8 cellular contexts compared by ENCODE assay signal in genomic region chr19:8526345-8527062, GRCh38. TPM values are rescaled to one million over a fixed set of nuclear protein-coding genes. Genes with fewer than 3 reads are reported as not detected.
DNase-seq lines count a peak whose midpoint lies in the region; ATAC-seq and TF ChIP-seq lines count a peak whose summit lies in the region.

No MANE protein-coding gene starts in this region.

- no peak for ATAC-seq in activated CD8-positive, alpha-beta T cell treated with anti-CD3 and anti-CD28 coated beads, Interleukin-2, amount 10 ng/mL, durations not matched to agents 7 days and 5 days
- peak; percentile 83 for ATAC-seq in Right ventricle myocardium superior (ENCODE audit: poor library complexity)
- ATAC-seq in omental fat pad (ENCODE audit: low FRiP score), result peak; percentile 84

- no peaks in the 10 kb centered on the region for H3K27me3 Mint-ChIP-seq in activated CD8-positive, alpha-beta T cell treated with anti-CD3 and anti-CD28 coated beads, Interleukin-2, amount 10 ng/mL, durations not matched to agents 7 days and 5 days (ENCODE audit: low read depth)
- H3K27me3 Mint-ChIP-seq in T-helper 2 cell treated with Interferon-gamma antibody and Interleukin-4, amounts not matched to agents 5 μg/mL and 100 μg/mL, for 36 hours (ENCODE audit: low read depth), result no peaks in the 10 kb centered on the region

- H3K4me3 ChIP-seq in HAP-1, result no peak overlapping the region

- POLR2A ChIA-PET in activated CD8-positive, alpha-beta T cell treated with anti-CD3 and anti-CD28 coated beads, Interleukin-2, amount 10 ng/mL, durations not matched to agents 7 days and 5 days (lab: Charles Lee), result no interaction called here

- H3K27ac Mint-ChIP-seq in activated CD8-positive, alpha-beta T cell treated with anti-CD3 and anti-CD28 coated beads, Interleukin-2, amount 10 ng/mL, durations not matched to agents 7 days and 5 days, result peak overlapping the region; percentile 26
- H3K27ac Mint-ChIP-seq in T-helper 2 cell treated with Interferon-gamma antibody and Interleukin-4, amounts not matched to agents 5 μg/mL and 100 μg/mL, for 36 hours, result no peak overlapping the region

- H3K4me1 ChIP-seq in HAP-1, result no peaks in the 10 kb centered on the region

- peaks cover 55% of the 10 kb centered on the region for H3K36me3 Mint-ChIP-seq in activated CD8-positive, alpha-beta T cell treated with anti-CD3 and anti-CD28 coated beads, Interleukin-2, amount 10 ng/mL, durations not matched to agents 7 days and 5 days (ENCODE audit: low read depth)
- peaks cover 51% of the 10 kb centered on the region for H3K36me3 Mint-ChIP-seq in T-helper 2 cell treated with Interferon-gamma antibody and Interleukin-4, amounts not matched to agents 5 μg/mL and 100 μg/mL, for 36 hours (ENCODE audit: low read depth)

- CTCF ChIA-PET in activated CD8-positive, alpha-beta T cell treated with anti-CD3 and anti-CD28 coated beads, Interleukin-2, amount 10 ng/mL, durations not matched to agents 7 days and 5 days (lab: Charles Lee), result no interaction called here

- in situ Hi-C loops in HAP-1 (cut with MboI; ENCODE audit: low sequenced_read_pairs), result no loop called here

- H3K27me3 ChIP-seq in HAP-1 (ENCODE audit: low read depth), result peaks cover under 1% of the 10 kb centered on the region; the same call in 1 of the 2 replicates

- H3K36me3 ChIP-seq in HAP-1 (replicated peaks), result no peaks in the 10 kb centered on the region

- DNase-seq in Ammon's horn (ENCODE audit: low spot score) (peak; percentile 90), LHCN-M2 (ENCODE audit: low read depth) (peak; percentile 87), Right ventricle myocardium superior (peak; percentile 92), omental fat pad (ENCODE audit: low spot score) (peak; percentile 86), HAP-1 (ENCODE audit: low spot score in 2 of 2) (no peak)
- no peak for DNase-seq in activated CD8-positive, alpha-beta T cell treated with anti-CD3 and anti-CD28 coated beads, Interleukin-2, amount 10 ng/mL, durations not matched to agents 7 days and 5 days
- no peak for DNase-seq in stimulated activated CD4-positive, alpha-beta T cell treated with anti-CD3 and anti-CD28 coated beads, Interleukin-4, amount 100 ng/mL, for 1 hour
- no peak for DNase-seq in T-helper 2 cell treated with Interferon-gamma antibody and Interleukin-4, amounts not matched to agents 5 μg/mL and 100 μg/mL, for 36 hours (ENCODE audit: low spot score)

- H3K9me3 ChIP-seq in HAP-1, result no peaks in the 10 kb centered on the region

- TF ChIP-seq CTCF in omental fat pad (IDR thresholded peaks at IDR 0.05), result no peak

- no peak overlapping the region for H3K4me3 Mint-ChIP-seq in activated CD8-positive, alpha-beta T cell treated with anti-CD3 and anti-CD28 coated beads, Interleukin-2, amount 10 ng/mL, durations not matched to agents 7 days and 5 days
- no peak overlapping the region for H3K4me3 Mint-ChIP-seq in T-helper 2 cell treated with Interferon-gamma antibody and Interleukin-4, amounts not matched to agents 5 μg/mL and 100 μg/mL, for 36 hours

- no peaks in the 10 kb centered on the region for H3K4me1 Mint-ChIP-seq in activated CD8-positive, alpha-beta T cell treated with anti-CD3 and anti-CD28 coated beads, Interleukin-2, amount 10 ng/mL, durations not matched to agents 7 days and 5 days (ENCODE audit: low read depth)
- peaks cover 4% of the 10 kb centered on the region for H3K4me1 Mint-ChIP-seq in T-helper 2 cell treated with Interferon-gamma antibody and Interleukin-4, amounts not matched to agents 5 μg/mL and 100 μg/mL, for 36 hours (ENCODE audit: low read depth)

- intact Hi-C loops in Right ventricle myocardium superior (cut with DNase I), result no loop called here

- no peaks in the 10 kb centered on the region for H3K9me3 Mint-ChIP-seq in activated CD8-positive, alpha-beta T cell treated with anti-CD3 and anti-CD28 coated beads, Interleukin-2, amount 10 ng/mL, durations not matched to agents 7 days and 5 days (ENCODE audit: insufficient read depth)
- no peaks in the 10 kb centered on the region for H3K9me3 Mint-ChIP-seq in T-helper 2 cell treated with Interferon-gamma antibody and Interleukin-4, amounts not matched to agents 5 μg/mL and 100 μg/mL, for 36 hours

RNA-seq across cellular contexts. Expression of gene ZNF414, which starts 12.5 kb away (rescaled TPM):
- total RNA-seq in LHCN-M2 (2014; rRNA removed) (9.1 and 9.2 TPM in 2 replicates), Right ventricle myocardium superior (16.1 TPM), omental fat pad (1 to 10 TPM; 4.6 to 7.8 (median 7.4) TPM)
- 31.8 TPM for polyA plus RNA-seq in LHCN-M2 (2012)
- total RNA-seq in activated CD8-positive, alpha-beta T cell treated with anti-CD3 and anti-CD28 coated beads, Interleukin-2, amount 10 ng/mL, durations not matched to agents 7 days and 5 days, result 10 to 100 TPM; 28.7 to 36.2 TPM

RNA-seq across cellular contexts. Expression of gene PRAM1, which starts 24.1 kb away (rescaled TPM):
- total RNA-seq in LHCN-M2 (2014; rRNA removed), result not detected in 2 replicates
- polyA plus RNA-seq in LHCN-M2 (2012), result not detected
- total RNA-seq in activated CD8-positive, alpha-beta T cell treated with anti-CD3 and anti-CD28 coated beads, Interleukin-2, amount 10 ng/mL, durations not matched to agents 7 days and 5 days, result 1 to 10 TPM; 2.3 to 2.7 TPM
- total RNA-seq in Right ventricle myocardium superior, result 0.70 TPM
- 1 to 10 TPM in 3 of 4 donors, under 1 TPM in 1; 0.56 to 4.6 (median 1.9) TPM for total RNA-seq in omental fat pad

RNA-seq across cellular contexts. Expression of gene MYO1F, which starts 50.7 kb away (rescaled TPM):
- 0.11 and 0.13 TPM in 2 replicates for total RNA-seq in LHCN-M2 (2014; rRNA removed)
- polyA plus RNA-seq in LHCN-M2 (2012), result 0.84 TPM
- total RNA-seq in activated CD8-positive, alpha-beta T cell treated with anti-CD3 and anti-CD28 coated beads, Interleukin-2, amount 10 ng/mL, durations not matched to agents 7 days and 5 days, result 100 to 1,000 TPM; 254 to 266 TPM
- total RNA-seq in Right ventricle myocardium superior, result 8.4 TPM
- total RNA-seq in omental fat pad, result 10 to 100 TPM; 13.9 to 86.7 (median 39.9) TPM

Comparison
In these comparisons a context has a peak if more than half of its experiments do, and no peak if none do; other contexts are left out.
1. DNase-seq: peak in Ammon's horn (single experiment), LHCN-M2 (single experiment), Right ventricle myocardium superior (single experiment) and omental fat pad (single experiment); none in activated CD8-positive, alpha-beta T cell treated with anti-CD3 and anti-CD28 coated beads, Interleukin-2, amount 10 ng/mL, durations not matched to agents 7 days and 5 days (single experiment), HAP-1 (0 of 2), stimulated activated CD4-positive, alpha-beta T cell treated with anti-CD3 and anti-CD28 coated beads, Interleukin-4, amount 100 ng/mL, for 1 hour (single experiment) and T-helper 2 cell treated with Interferon-gamma antibody and Interleukin-4, amounts not matched to agents 5 μg/mL and 100 μg/mL, for 36 hours (single experiment).